In the genomic region with DNA sequence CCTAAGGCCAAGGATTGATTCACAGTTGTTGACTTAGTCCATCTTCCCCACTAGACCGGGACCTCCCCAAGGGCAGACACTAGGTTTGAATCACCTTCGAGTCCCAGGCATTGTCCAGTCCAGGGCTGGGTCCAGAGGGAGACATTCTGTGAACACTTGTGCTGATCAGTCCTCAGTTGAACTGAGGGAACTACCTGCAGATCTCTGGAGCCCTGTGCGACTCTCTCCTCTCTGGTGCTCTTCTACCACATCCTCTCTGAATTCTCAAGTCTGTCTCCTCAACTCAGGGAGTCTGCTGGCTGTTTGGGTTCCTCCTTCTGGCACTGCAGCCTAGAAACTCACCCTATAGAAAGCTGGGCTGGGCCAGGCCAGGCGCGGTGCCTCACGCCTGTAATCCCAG, we compare ENCODE assay signal across 19 cellular contexts. TPM values are rescaled to one million over a fixed set of nuclear protein-coding genes. Genes with fewer than 3 reads are reported as not detected.
DNase-seq lines count a peak whose midpoint lies in the region; ATAC-seq, FAIRE-seq and TF ChIP-seq lines count a peak whose summit lies in the region.
"Had no signal": no experiment of that assay in that cellular context is flagged by ENCODE, and none has a peak within 500 bp of the region (broad histone marks: within the 10 kb centered on the region; RNA-seq: fewer than 3 reads in every experiment).

No MANE protein-coding gene starts in this region.

- H3K4me2 ChIP-seq in A549 (no peak overlapping the region), GM23338 (no peak overlapping the region)

- TF ChIP-seq EP300 in A549 (IDR thresholded peaks at IDR 0.05), result no peak

- peaks cover 95% of the 10 kb centered on the region for H3K9me3 ChIP-seq in A549
- H3K9me3 ChIP-seq: BE2C, Caco-2 had no signal

- H3K4me1 ChIP-seq in A549 (no peaks in the 10 kb centered on the region), GM23338 (ENCODE audit: insufficient read depth) (no peaks in the 10 kb centered on the region)
- H3K4me1 ChIP-seq: BE2C, Caco-2 had no signal

- peaks cover 23% of the 10 kb centered on the region for H3K27me3 Mint-ChIP-seq in GM23338 (ENCODE audit: insufficient read depth, low read depth, poor library complexity)
- peaks cover 6% of the 10 kb centered on the region for H3K27me3 Mint-ChIP-seq in nephron (ENCODE audit: low read depth)
- H3K27me3 Mint-ChIP-seq in type B pancreatic cell, result peaks cover 20% of the 10 kb centered on the region

- CTCF ChIA-PET in A549 (lab: Yijun Ruan, JAX), result no interaction called here

- H3K27ac ChIP-seq in A549, result no peak overlapping the region
- H3K27ac ChIP-seq in GM23338 (ENCODE audit: low read depth), result 0 out of 2 replicates have a peak overlapping the region, but pooled peaks have one; percentile 55

- peaks cover 63% of the 10 kb centered on the region for H3K9me3 Mint-ChIP-seq in GM23338
- peaks cover 17% of the 10 kb centered on the region for H3K9me3 Mint-ChIP-seq in nephron
- peaks cover 5% of the 10 kb centered on the region for H3K9me3 Mint-ChIP-seq in type B pancreatic cell

- H4K20me1 ChIP-seq in GM23338 (replicated peaks; ENCODE audit: insufficient read depth), result peaks cover 5% of the 10 kb centered on the region; the same call in 1 of the 2 replicates

- DNase-seq in A549 (ENCODE audit: low read depth in 1 of 2, low spot score in 1 of 2) (no peak), GM23338 (ENCODE audit: low spot score) (no peak), type B pancreatic cell (ENCODE audit: extremely low spot score, unreplicated experiment) (no peak), glomerular visceral epithelial cell (ENCODE audit: extremely low spot score) (no peak), nucleus accumbens (lab: John Stamatoyannopoulos, UW) (no peak)
- DNase-seq: 8988T; BE2C; C1 segment of cervical spinal cord; Caco-2; CD4-positive, CD25-positive, alpha-beta regulatory T cell; GDM1; GOT3; H7; KBM-7 had no signal

- no peaks in the 10 kb centered on the region for H3K9me2 ChIP-seq in GM23338 (ENCODE audit: insufficient read depth)

- POLR2A ChIA-PET in A549 (lab: Yijun Ruan, JAX), result no interaction called here

- H3K4me3 ChIP-seq in A549 (no peak overlapping the region), GM23338 (no peak overlapping the region)

- H3K27ac Mint-ChIP-seq in GM23338 (no peak overlapping the region), nephron (no peak overlapping the region), type B pancreatic cell (peak overlapping the region; percentile 51)

- H3F3A ChIP-seq in GM23338 (replicated peaks; ENCODE audit: low read depth), result peaks cover 9% of the 10 kb centered on the region; the same call in 1 of the 2 replicates

- H3K36me3 ChIP-seq in GM23338 (ENCODE audit: insufficient read depth), result peaks cover 12% of the 10 kb centered on the region

- no peak for TF ChIP-seq POLR2A in A549 (IDR thresholded peaks at IDR 0.05; ENCODE audit: low read length)

- 39% methylated on average over 6 of the region's 6 CpGs for WGBS in A549 (ENCODE audit: missing lambda C conversion rate)

- H3K36me3 Mint-ChIP-seq in GM23338 (ENCODE audit: low read depth) (peaks cover 44% of the 10 kb centered on the region), nephron (ENCODE audit: low read depth) (peaks cover 32% of the 10 kb centered on the region), type B pancreatic cell (peaks cover 9% of the 10 kb centered on the region)

- peaks cover 11% of the 10 kb centered on the region for H3K27me3 ChIP-seq in GM23338 (ENCODE audit: insufficient read depth)

- H2AFZ ChIP-seq in GM23338, result no peak overlapping the region

- H3K4me1 Mint-ChIP-seq in GM23338, result 0 out of 3 replicates have a peak, but pooled peaks cover 3% of the 10 kb centered on the region
- H3K4me1 Mint-ChIP-seq in nephron, result no peaks in the 10 kb centered on the region
- no peaks in the 10 kb centered on the region for H3K4me1 Mint-ChIP-seq in type B pancreatic cell (ENCODE audit: unreplicated experiment)

- ATAC-seq in A549, result peak; percentile 29 to 30; a peak in 2 of 6 replicates
- no peak for ATAC-seq in GM23338
- no peak for ATAC-seq in HG03378 (IDR thresholded peaks at IDR 0.05; ENCODE audit: unreplicated experiment)

- H3K79me2 ChIP-seq in GM23338 (replicated peaks; ENCODE audit: insufficient read depth), result no peaks in the 10 kb centered on the region

- no peak for FAIRE-seq in A549 (lab: Jason Lieb, UNC)
- FAIRE-seq: D721Med had no signal

- no peak overlapping the region for H3K4me3 Mint-ChIP-seq in GM23338
- H3K4me3 Mint-ChIP-seq in nephron, result peak overlapping the region in 2 of 3 experiments; percentile 28 to 58
- peak overlapping the region; percentile 69 for H3K4me3 Mint-ChIP-seq in type B pancreatic cell

- no peak for TF ChIP-seq RAD21 in A549 (conservative IDR thresholded peaks at IDR 0.05 in 1 of 2, IDR thresholded peaks at IDR 0.05 in 1 of 2)

- no peak for TF ChIP-seq CTCF in A549 (IDR thresholded peaks at IDR 0.05)
- no peak for TF ChIP-seq CTCF in GM23338 (conservative IDR thresholded peaks at IDR 0.05; ENCODE audit: low read depth in 2 of 2)
- TF ChIP-seq CTCF in nephron (IDR thresholded peaks at IDR 0.05; ENCODE audit: unreplicated experiment in 3 of 3), result no peak
- no peak for TF ChIP-seq CTCF in type B pancreatic cell (conservative IDR thresholded peaks at IDR 0.05)

TF ChIP-seq in A549, 52 proteins besides CTCF, POLR2A, EP300 and RAD21 (continues in another document):
- TF ChIP-seq FOSL2 (IDR thresholded peaks at IDR 0.05) (no peak), FOSL2 (CRISPR knock-in tag; IDR thresholded peaks at IDR 0.05) (no peak), SMC3 (IDR thresholded peaks at IDR 0.05) (no peak), RFX5 (IDR thresholded peaks at IDR 0.05) (no peak), RNF2 (IDR thresholded peaks at IDR 0.05; ENCODE audit: borderline replicate concordance, low read depth) (no peak), FOXS1 (CRISPR knock-in tag; IDR thresholded peaks at IDR 0.05) (no peak), EHF (CRISPR knock-in tag; IDR thresholded peaks at IDR 0.05) (no peak), RARB (CRISPR knock-in tag; IDR thresholded peaks at IDR 0.05) (no peak)
- TF ChIP-seq, protein P1, sequence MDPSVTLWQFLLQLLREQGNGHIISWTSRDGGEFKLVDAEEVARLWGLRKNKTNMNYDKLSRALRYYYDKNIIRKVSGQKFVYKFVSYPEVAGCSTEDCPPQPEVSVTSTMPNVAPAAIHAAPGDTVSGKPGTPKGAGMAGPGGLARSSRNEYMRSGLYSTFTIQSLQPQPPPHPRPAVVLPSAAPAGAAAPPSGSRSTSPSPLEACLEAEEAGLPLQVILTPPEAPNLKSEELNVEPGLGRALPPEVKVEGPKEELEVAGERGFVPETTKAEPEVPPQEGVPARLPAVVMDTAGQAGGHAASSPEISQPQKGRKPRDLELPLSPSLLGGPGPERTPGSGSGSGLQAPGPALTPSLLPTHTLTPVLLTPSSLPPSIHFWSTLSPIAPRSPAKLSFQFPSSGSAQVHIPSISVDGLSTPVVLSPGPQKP (IDR thresholded peaks at IDR 0.05; ENCODE audit: low read depth, low read length), result no peak

TF ChIP-seq in GM23338, 12 proteins besides CTCF, POLR2A, EP300 and RAD21 (continues in another document):
- TF ChIP-seq STAT1 (IDR thresholded peaks at IDR 0.05; ENCODE audit: unreplicated experiment) (no peak), POLR2AphosphoS5 (IDR thresholded peaks at IDR 0.05; ENCODE audit: low read depth) (no peak), EZH2 (IDR thresholded peaks at IDR 0.05; ENCODE audit: low read depth, unreplicated experiment) (no peak), ZNF331 (CRISPR knock-in tag; IDR thresholded peaks at IDR 0.05; ENCODE audit: low read depth) (no peak), ZNF114 (CRISPR knock-in tag; IDR thresholded peaks at IDR 0.05) (no peak), JUNB (IDR thresholded peaks at IDR 0.05; ENCODE audit: unreplicated experiment) (no peak), NANOG (IDR thresholded peaks at IDR 0.05; ENCODE audit: borderline replicate concordance) (no peak)
- TF ChIP-seq, protein P2, sequence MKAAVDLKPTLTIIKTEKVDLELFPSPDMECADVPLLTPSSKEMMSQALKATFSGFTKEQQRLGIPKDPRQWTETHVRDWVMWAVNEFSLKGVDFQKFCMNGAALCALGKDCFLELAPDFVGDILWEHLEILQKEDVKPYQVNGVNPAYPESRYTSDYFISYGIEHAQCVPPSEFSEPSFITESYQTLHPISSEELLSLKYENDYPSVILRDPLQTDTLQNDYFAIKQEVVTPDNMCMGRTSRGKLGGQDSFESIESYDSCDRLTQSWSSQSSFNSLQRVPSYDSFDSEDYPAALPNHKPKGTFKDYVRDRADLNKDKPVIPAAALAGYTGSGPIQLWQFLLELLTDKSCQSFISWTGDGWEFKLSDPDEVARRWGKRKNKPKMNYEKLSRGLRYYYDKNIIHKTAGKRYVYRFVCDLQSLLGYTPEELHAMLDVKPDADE (IDR thresholded peaks at IDR 0.05), result no peak

RNA-seq across cellular contexts. Expression of a gene that starts 10.8 kb away (rescaled TPM):
- polyA plus RNA-seq in A549 (2011; rRNA removed) (4.9 and 5.1 TPM in 2 replicates), A549 (2017; fragmentation: RNase III; extraction: RNeasy Plus Mini Kit Qiagen cat#74134 plus additional on column Dnase treatment) (4.7 to 5.1 TPM (median 4.7 TPM) in 3 replicates), GM23338 (2016; fragmentation: Nextera tagmentation; extraction: Ambion mirVana) (21.5 and 24.9 TPM in 2 replicates)
- polyA plus RNA-seq in A549 (2012; cell fraction: cytosol; rRNA removed), result 1.9 and 2.1 TPM in 2 replicates
- polyA plus RNA-seq in A549 (2012; cell fraction: nucleus; rRNA removed), result 1.1 and 1.9 TPM in 2 replicates
- polyA minus RNA-seq in A549 (2011; rRNA and poly(A)+ RNA removed), result 2.5 and 2.8 TPM in 2 replicates
- total RNA-seq in GM23338 (2014; rRNA removed; shearing (Covaris generic)), result 24.1 and 24.8 TPM in 2 replicates
- total RNA-seq in type B pancreatic cell (ENCODE audit: low replicate concordance), result 16.2 and 25.8 TPM in 2 replicates

RNA-seq across cellular contexts. Expression of a gene that starts 15.0 kb away (rescaled TPM):
- polyA plus RNA-seq in A549 (2011; rRNA removed) (0.01 TPM in 2 replicates), A549 (2017; fragmentation: RNase III; extraction: RNeasy Plus Mini Kit Qiagen cat#74134 plus additional on column Dnase treatment) (0.04 to 0.09 TPM (median 0.07 TPM) in 3 replicates), GM23338 (2016; fragmentation: Nextera tagmentation; extraction: Ambion mirVana) (1.3 and 1.7 TPM in 2 replicates)
- under 0.01 TPM in 2 replicates for polyA plus RNA-seq in A549 (2012; cell fraction: cytosol; rRNA removed)
- 0.05 and 0.06 TPM in 2 replicates for polyA plus RNA-seq in A549 (2012; cell fraction: nucleus; rRNA removed)
- polyA minus RNA-seq in A549 (2011; rRNA and poly(A)+ RNA removed), result not detected in 2 replicates
- total RNA-seq in GM23338 (2014; rRNA removed; shearing (Covaris generic)), result 0.94 and 1.1 TPM in 2 replicates
- total RNA-seq in type B pancreatic cell (ENCODE audit: low replicate concordance), result 0.07 and 0.22 TPM in 2 replicates
- total RNA-seq: CD4-positive, CD25-positive, alpha-beta regulatory T cell; Daoy; HT-29 had no signal

RNA-seq across cellular contexts. Expression of a gene that starts 22.6 kb away (rescaled TPM):
- polyA plus RNA-seq in A549 (2011; rRNA removed) (4.1 and 4.8 TPM in 2 replicates), A549 (2017; fragmentation: RNase III; extraction: RNeasy Plus Mini Kit Qiagen cat#74134 plus additional on column Dnase treatment) (1.6 to 1.9 TPM (median 1.7 TPM) in 3 replicates), GM23338 (2016; fragmentation: Nextera tagmentation; extraction: Ambion mirVana) (0.55 and 0.97 TPM in 2 replicates)
- 0.58 and 0.78 TPM in 2 replicates for polyA plus RNA-seq in A549 (2012; cell fraction: cytosol; rRNA removed)
- polyA plus RNA-seq in A549 (2012; cell fraction: nucleus; rRNA removed), result 0.48 and 0.78 TPM in 2 replicates
- 2.6 and 3.3 TPM in 2 replicates for polyA minus RNA-seq in A549 (2011; rRNA and poly(A)+ RNA removed)
- total RNA-seq in GM23338 (2014; rRNA removed; shearing (Covaris generic)), result 0.93 and 1.6 TPM in 2 replicates
- total RNA-seq in type B pancreatic cell (ENCODE audit: low replicate concordance), result 0.53 and 2.3 TPM in 2 replicates
- total RNA-seq: Daoy had no signal

Comparison
In these comparisons a context has a peak if more than half of its experiments do, and no peak if none do; other contexts are left out.
1. ATAC-seq: peak in A549 (2 of 2); none in GM23338 (single experiment) and HG03378 (single experiment).